Comparison of ENCODE assay signal across 33 cellular contexts in genomic region chr10:73405556-73405955, GRCh38.
"Had no signal": no experiment of that assay in that cellular context is flagged by ENCODE, and none has a peak within 500 bp of the region (broad histone marks: within the 10 kb centered on the region; RNA-seq: fewer than 3 reads in every experiment).

No MANE protein-coding gene starts in this region.

- H2AFZ ChIP-seq: PC-9 had no signal

- H3K27ac ChIP-seq: PC-9 had no signal

- ATAC-seq: activated CD8-positive, alpha-beta T cell treated with anti-CD3 and anti-CD28 coated beads for 36 hours; activated naive CD8-positive, alpha-beta T cell treated with anti-CD3 and anti-CD28 coated beads, Interleukin-2, amount 50 U/mL, for 24 hours; activated T-cell treated with anti-CD3 and anti-CD28 coated beads, Interleukin-2, amount 50 U/mL, for 72 hours; activated T-helper 17 cell treated with anti-CD3 and anti-CD28 coated beads, Interleukin-2, amount 50 U/mL, for 72 hours; Right ventricle myocardium inferior; SK-N-SH treated with all-trans-retinoic acid at 6 μM for 48 hours; T-cell had no signal

- H3K27me3 ChIP-seq: MG63 had no signal

- DNase-seq: activated CD4-positive, alpha-beta T cell treated with anti-CD3 and anti-CD28 coated beads, Interleukin-2, amount 10 ng/mL, durations not matched to agents 24 days and 14 days; activated CD4-positive, alpha-beta T cell treated with anti-CD3 and anti-CD28 coated beads, Interleukin-2, amount 50 U/mL, for 4 hours; activated CD8-positive, alpha-beta T cell treated with anti-CD3 and anti-CD28 coated beads for 36 hours; activated gamma-delta T cell; activated naive CD4-positive, alpha-beta T cell treated with anti-CD3 and anti-CD28 coated beads for 36 hours; activated naive CD8-positive, alpha-beta T cell treated with anti-CD3 and anti-CD28 coated beads, Interleukin-2, amount 50 U/mL, for 24 hours; activated T-cell treated with anti-CD3 and anti-CD28 coated beads, Interleukin-2, amount 50 U/mL, for 1 hour; activated T-cell treated with anti-CD3 and anti-CD28 coated beads, Interleukin-2, amount 50 U/mL, for 72 hours; anterior cingulate cortex; caudate nucleus; cerebellar nuclear complex; Kasumi-1; KBM-7; MG63; NCI-H1048; NCI-H1105 treated with DMSO at 0.1 percent for 48 hours; NCI-H1436 treated with DMSO at 0.1 percent for 48 hours; NCI-H1694 treated with DMSO at 0.1 percent for 48 hours; NCI-H2029; NCI-H510A; NCI-H526; NCI-H748 treated with DMSO at 0.1 percent for 48 hours; NK-92 treated with Interleukin-12 subunit alpha and Interleukin-12 subunit beta, amount 100 ng/mL, for 24 hours; PC-9; SIG-M5; T-cell; T-helper 2 cell; T-helper 9 cell had no signal

- H3K4me2 ChIP-seq: PC-9 had no signal

- FAIRE-seq: bronchial epithelial cell, RCC 7860 had no signal

- H3K9me3 ChIP-seq: MG63 had no signal

- H3K4me3 ChIP-seq: MG63, PC-9 had no signal
